Comparison of ENCODE assay signal across 9 cellular contexts in the genomic region with DNA sequence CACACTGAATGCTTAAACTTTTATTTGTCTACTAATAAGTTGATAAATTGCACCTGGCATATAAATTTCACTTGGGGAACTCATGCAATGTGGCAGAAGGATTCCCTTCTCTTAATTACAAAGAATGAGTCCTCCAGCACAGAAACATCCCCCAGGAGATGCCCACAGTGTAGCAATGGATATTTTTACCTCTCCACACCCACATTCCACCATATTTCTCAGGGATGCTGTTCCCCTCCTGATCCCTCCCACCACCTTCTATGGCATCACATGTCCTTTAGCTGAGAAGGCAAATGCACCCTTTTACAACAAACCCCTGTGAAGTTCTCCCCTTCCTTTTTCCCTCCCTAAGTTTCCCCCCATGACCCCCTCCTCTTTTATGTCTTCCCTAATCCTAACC.
"Had no signal": no experiment of that assay in that cellular context is flagged by ENCODE, and none has a peak within 500 bp of the region (broad histone marks: within the 10 kb centered on the region; RNA-seq: fewer than 3 reads in every experiment).

No MANE protein-coding gene starts in this region.

- H3K4me1 ChIP-seq: HAP-1 had no signal

- FAIRE-seq: K562 had no signal

- H3K27ac ChIP-seq: HL-60 had no signal

- H3K9me3 ChIP-seq: HAP-1 had no signal

- H3K4me3 ChIP-seq: HAP-1, K562 had no signal

- ATAC-seq: HCT116, K562 had no signal

- DNase-seq: GOT3, H7, HFFc6, IMR-90, KG1 had no signal

- H3K36me3 ChIP-seq: HAP-1 had no signal
